ENCODE assay signal across 8 cellular contexts in the genomic region with DNA sequence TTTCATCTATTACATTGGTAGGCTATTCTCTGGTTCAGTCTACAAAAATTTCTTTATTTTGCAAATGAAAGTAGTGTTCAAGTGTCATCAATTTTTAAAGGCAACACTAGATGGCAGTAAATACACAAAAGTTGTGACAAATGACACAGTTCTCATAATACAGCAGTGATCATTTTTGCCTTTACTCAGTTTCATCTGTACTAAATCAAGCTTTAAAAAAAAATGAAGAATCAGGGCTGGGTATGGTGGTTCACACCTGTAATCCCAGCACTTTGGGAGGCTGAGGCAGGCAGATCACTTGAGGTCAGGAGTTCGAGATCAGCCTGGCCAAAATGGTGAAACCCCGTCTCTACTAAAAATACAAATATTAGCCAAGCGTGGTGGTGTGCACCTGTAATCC.
DNase-seq lines count a peak whose midpoint lies in the region; ATAC-seq and TF ChIP-seq lines count a peak whose summit lies in the region.
"Not testable (repeated sequence)": the region's sequence is repeated elsewhere in the genome, so short reads cannot be mapped to it uniquely, and the experiment has no call there.

No MANE protein-coding gene starts in this region.

- POLR2A ChIA-PET in PC-3 (lab: Charles Lee; ENCODE audit: unreplicated experiment): not testable (repeated sequence)

- H3K27ac ChIP-seq in PC-3 (ENCODE audit: low read length); ascending aorta; lower lobe of right lung: not testable (repeated sequence)

- peak; percentile 69 for TF ChIP-seq CTCF in CD14-positive monocyte (IDR thresholded peaks at IDR 0.05)
- peak; percentile 77 for TF ChIP-seq CTCF in PC-3 (conservative IDR thresholded peaks at IDR 0.05; ENCODE audit: low read depth, low read length)
- TF ChIP-seq CTCF in ascending aorta (IDR thresholded peaks at IDR 0.05): peak; percentile 36 to 59 (median 44)
- TF ChIP-seq CTCF in fibroblast of pulmonary artery (IDR thresholded peaks at IDR 0.05; ENCODE audit: low read length, missing control alignments): peak; percentile 48
- TF ChIP-seq CTCF in lower lobe of right lung (IDR thresholded peaks at IDR 0.05): peak; percentile 61

- H3K36me3 Mint-ChIP-seq in CD14-positive monocyte: peaks cover 22 to 32% of the 10 kb centered on the region in 2 donors
- H3K36me3 Mint-ChIP-seq in stimulated activated effector memory CD8-positive, alpha-beta T cell treated with anti-CD3 and anti-CD28 coated beads, Interleukin-12 subunit alpha, Interleukin-12 subunit beta, amount 100 ng/mL, for 72 hours: not testable (repeated sequence)

- H3K27me3 ChIP-seq in PC-3 (ENCODE audit: low read length); ascending aorta; lower lobe of right lung (ENCODE audit: low read depth): not testable (repeated sequence)

- H3K9me3 Mint-ChIP-seq in CD14-positive monocyte; stimulated activated effector memory CD8-positive, alpha-beta T cell treated with anti-CD3 and anti-CD28 coated beads, Interleukin-12 subunit alpha, Interleukin-12 subunit beta, amount 100 ng/mL, for 72 hours: not testable (repeated sequence)

- BruUV-seq in PC-3 (replicated peaks; lab: Mats Ljungman, UMichigan): not testable (repeated sequence)

- not testable (repeated sequence) for H3K79me2 ChIP-seq in PC-3 (ENCODE audit: low read length)

- not testable (repeated sequence) for H2AFZ ChIP-seq in PC-3 (ENCODE audit: low read length)

- not testable (repeated sequence) for H3K4me3 ChIP-seq in PC-3 (ENCODE audit: low read length); ascending aorta; fibroblast of pulmonary artery (replicated peaks; ENCODE audit: low read depth, low read length); lower lobe of right lung

- not testable (repeated sequence) for H3K4me2 ChIP-seq in PC-3 (ENCODE audit: low read length)

- not testable (repeated sequence) for H3F3A ChIP-seq in PC-3 (ENCODE audit: low read length, unreplicated experiment)

- CTCF ChIA-PET in PC-3 (lab: Charles Lee): interaction anchor here (0.6 to 1.0 kb wide), 6 partner anchors 14 to 794 kb away, joined by 3 to 6 read pairs (median 3); no protein-coding TSS in a partner anchor

- intact Hi-C loops in CD14-positive monocyte (cut with micrococcal nuclease) (loop anchor here (10.0 kb wide), 1 partner anchor 651 kb away; no protein-coding TSS in a partner anchor), PC-3 (cut with micrococcal nuclease) (loop anchor here (1.0 to 10.0 kb wide), 7 partner anchors 94 to 693 kb away; a partner anchor contains a TSS), ascending aorta (cut with DNase I) (loop anchor here (1.0 to 10.0 kb wide), 4 partner anchors 151 to 654 kb away; a partner anchor contains a TSS)
- intact Hi-C loops in lower lobe of right lung (cut with DNase I): not testable (repeated sequence)

- H4K20me1 ChIP-seq in PC-3 (ENCODE audit: low read length): not testable (repeated sequence)

- ATAC-seq in GM21515 (IDR thresholded peaks at IDR 0.05; ENCODE audit: unreplicated experiment) (peak; percentile 59), PC-3 (peak; percentile 86), lower lobe of right lung (peak; percentile 61 to 62)
- peak; percentile 61 for ATAC-seq in stimulated activated effector memory CD8-positive, alpha-beta T cell treated with anti-CD3 and anti-CD28 coated beads, Interleukin-12 subunit alpha, Interleukin-12 subunit beta, amount 100 ng/mL, for 72 hours

- H3K36me3 ChIP-seq in PC-3 (ENCODE audit: low read depth, low read length); lower lobe of right lung: not testable (repeated sequence)
- peaks cover 0 to 16% of the 10 kb centered on the region in 2 donors for H3K36me3 ChIP-seq in ascending aorta

- H3K4me3 Mint-ChIP-seq in CD14-positive monocyte; stimulated activated effector memory CD8-positive, alpha-beta T cell treated with anti-CD3 and anti-CD28 coated beads, Interleukin-12 subunit alpha, Interleukin-12 subunit beta, amount 100 ng/mL, for 72 hours: not testable (repeated sequence)

- H3K27me3 Mint-ChIP-seq in CD14-positive monocyte (ENCODE audit: low read depth in 3 of 3): not testable (repeated sequence)

- not testable (repeated sequence) for DNase-seq in CD14-positive monocyte (ENCODE audit: low spot score); ascending aorta (ENCODE audit: low spot score in 2 of 2); lower lobe of right lung; stimulated activated effector memory CD8-positive, alpha-beta T cell treated with anti-CD3 and anti-CD28 coated beads, Interleukin-12 subunit alpha, Interleukin-12 subunit beta, amount 100 ng/mL, for 72 hours (ENCODE audit: low spot score in 2 of 2)
- DNase-seq in NCI-H1105 (lab: John Stamatoyannopoulos, UW) (peak; percentile 1), PC-3 (peak; percentile 85), fibroblast of pulmonary artery (ENCODE audit: low read depth) (peak; percentile 75)

- H3K27ac Mint-ChIP-seq in CD14-positive monocyte; stimulated activated effector memory CD8-positive, alpha-beta T cell treated with anti-CD3 and anti-CD28 coated beads, Interleukin-12 subunit alpha, Interleukin-12 subunit beta, amount 100 ng/mL, for 72 hours: not testable (repeated sequence)

- not testable (repeated sequence) for H3K9ac ChIP-seq in PC-3 (ENCODE audit: low read length)

- H3K9me2 ChIP-seq in PC-3 (replicated peaks; ENCODE audit: low read length): not testable (repeated sequence)

- H3K9me3 ChIP-seq in PC-3 (ENCODE audit: low read length); ascending aorta; lower lobe of right lung: not testable (repeated sequence)

- H3K4me1 Mint-ChIP-seq in CD14-positive monocyte; stimulated activated effector memory CD8-positive, alpha-beta T cell treated with anti-CD3 and anti-CD28 coated beads, Interleukin-12 subunit alpha, Interleukin-12 subunit beta, amount 100 ng/mL, for 72 hours: not testable (repeated sequence)

- not testable (repeated sequence) for H3K4me1 ChIP-seq in PC-3 (ENCODE audit: insufficient read depth, low read length); ascending aorta; lower lobe of right lung
